In genomic region chr3:49873623-49874022, GRCh38 we compare ENCODE assay signal across 1 cellular context.
TF ChIP-seq lines count a peak whose summit lies in the region.

No MANE protein-coding gene starts in this region.

TF ChIP-seq in HepG2, 621 proteins besides CTCF, POLR2A, EP300 and RAD21 (continued from another document and continues in another):
- TF ChIP-seq, protein P1, sequence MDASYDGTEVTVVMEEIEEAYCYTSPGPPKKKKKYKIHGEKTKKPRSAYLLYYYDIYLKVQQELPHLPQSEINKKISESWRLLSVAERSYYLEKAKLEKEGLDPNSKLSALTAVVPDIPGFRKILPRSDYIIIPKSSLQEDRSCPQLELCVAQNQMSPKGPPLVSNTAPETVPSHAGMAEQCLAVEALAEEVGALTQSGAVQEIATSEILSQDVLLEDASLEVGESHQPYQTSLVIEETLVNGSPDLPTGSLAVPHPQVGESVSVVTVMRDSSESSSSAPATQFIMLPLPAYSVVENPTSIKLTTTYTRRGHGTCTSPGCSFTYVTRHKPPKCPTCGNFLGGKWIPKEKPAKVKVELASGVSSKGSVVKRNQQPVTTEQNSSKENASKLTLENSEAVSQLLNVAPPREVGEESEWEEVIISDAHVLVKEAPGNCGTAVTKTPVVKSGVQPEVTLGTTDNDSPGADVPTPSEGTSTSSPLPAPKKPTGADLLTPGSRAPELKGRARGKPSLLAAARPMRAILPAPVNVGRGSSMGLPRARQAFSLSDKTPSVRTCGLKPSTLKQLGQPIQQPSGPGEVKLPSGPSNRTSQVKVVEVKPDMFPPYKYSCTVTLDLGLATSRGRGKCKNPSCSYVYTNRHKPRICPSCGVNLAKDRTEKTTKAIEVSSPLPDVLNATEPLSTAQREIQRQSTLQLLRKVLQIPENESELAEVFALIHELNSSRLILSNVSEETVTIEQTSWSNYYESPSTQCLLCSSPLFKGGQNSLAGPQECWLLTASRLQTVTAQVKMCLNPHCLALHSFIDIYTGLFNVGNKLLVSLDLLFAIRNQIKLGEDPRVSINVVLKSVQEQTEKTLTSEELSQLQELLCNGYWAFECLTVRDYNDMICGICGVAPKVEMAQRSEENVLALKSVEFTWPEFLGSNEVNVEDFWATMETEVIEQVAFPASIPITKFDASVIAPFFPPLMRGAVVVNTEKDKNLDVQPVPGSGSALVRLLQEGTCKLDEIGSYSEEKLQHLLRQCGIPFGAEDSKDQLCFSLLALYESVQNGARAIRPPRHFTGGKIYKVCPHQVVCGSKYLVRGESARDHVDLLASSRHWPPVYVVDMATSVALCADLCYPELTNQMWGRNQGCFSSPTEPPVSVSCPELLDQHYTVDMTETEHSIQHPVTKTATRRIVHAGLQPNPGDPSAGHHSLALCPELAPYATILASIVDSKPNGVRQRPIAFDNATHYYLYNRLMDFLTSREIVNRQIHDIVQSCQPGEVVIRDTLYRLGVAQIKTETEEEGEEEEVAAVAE (CRISPR knock-in tag; IDR thresholded peaks at IDR 0.05; ENCODE audit: borderline replicate concordance), result 0 out of 2 replicates have a peak, but pooled peaks have one; percentile 27
- TF ChIP-seq NCOA5 (CRISPR knock-in tag; IDR thresholded peaks at IDR 0.05) (no peak), U2AF1 (optimal IDR thresholded peaks at IDR 0.05; ENCODE audit: low read depth, low read length) (no peak), NR2F6 (IDR thresholded peaks at IDR 0.05) (no peak), NR2F6 (CRISPR knock-in tag; IDR thresholded peaks at IDR 0.05) (peak; percentile 58; the same call in 1 of the 2 replicates), ZNF691 (CRISPR knock-in tag; IDR thresholded peaks at IDR 0.05; ENCODE audit: borderline replicate concordance, low read depth) (no peak; the same call in 1 of the 2 replicates), SRSF4 (IDR thresholded peaks at IDR 0.05; ENCODE audit: low read depth, low read length, poor library complexity, severe bottlenecking) (no peak), SSRP1 (CRISPR knock-in tag; IDR thresholded peaks at IDR 0.05) (no peak), CHD4 (IDR thresholded peaks at IDR 0.05; ENCODE audit: borderline replicate concordance, low read length) (no peak), SRF (IDR thresholded peaks at IDR 0.05; ENCODE audit: low read depth, low read length) (no peak), ZNF142 (CRISPR knock-in tag; IDR thresholded peaks at IDR 0.05) (no peak), ZNF318 (CRISPR knock-in tag; IDR thresholded peaks at IDR 0.05) (no peak), ZNF607 (CRISPR knock-in tag; IDR thresholded peaks at IDR 0.05; ENCODE audit: borderline replicate concordance) (no peak), MAFG (CRISPR knock-in tag; IDR thresholded peaks at IDR 0.05) (no peak), KDM1A (CRISPR knock-in tag; IDR thresholded peaks at IDR 0.05) (peak; percentile 33; the same call in 1 of the 2 replicates), RARG (CRISPR knock-in tag; IDR thresholded peaks at IDR 0.05; ENCODE audit: low read depth) (no peak), PBX3 (CRISPR knock-in tag; IDR thresholded peaks at IDR 0.05; ENCODE audit: borderline replicate concordance) (no peak), REXO4 (CRISPR knock-in tag; IDR thresholded peaks at IDR 0.05; ENCODE audit: borderline replicate concordance) (no peak), XBP1 (CRISPR knock-in tag; IDR thresholded peaks at IDR 0.05) (no peak), ZC3H4 (CRISPR knock-in tag; IDR thresholded peaks at IDR 0.05; ENCODE audit: borderline replicate concordance) (no peak), NCOR1 (IDR thresholded peaks at IDR 0.05; ENCODE audit: borderline replicate concordance, low read length) (no peak), SPEN (CRISPR knock-in tag; IDR thresholded peaks at IDR 0.05; ENCODE audit: low read depth) (peak; percentile 82; the same call in 1 of the 2 replicates), ZBTB34 (CRISPR knock-in tag; IDR thresholded peaks at IDR 0.05) (no peak)
- TF ChIP-seq, protein P2, sequence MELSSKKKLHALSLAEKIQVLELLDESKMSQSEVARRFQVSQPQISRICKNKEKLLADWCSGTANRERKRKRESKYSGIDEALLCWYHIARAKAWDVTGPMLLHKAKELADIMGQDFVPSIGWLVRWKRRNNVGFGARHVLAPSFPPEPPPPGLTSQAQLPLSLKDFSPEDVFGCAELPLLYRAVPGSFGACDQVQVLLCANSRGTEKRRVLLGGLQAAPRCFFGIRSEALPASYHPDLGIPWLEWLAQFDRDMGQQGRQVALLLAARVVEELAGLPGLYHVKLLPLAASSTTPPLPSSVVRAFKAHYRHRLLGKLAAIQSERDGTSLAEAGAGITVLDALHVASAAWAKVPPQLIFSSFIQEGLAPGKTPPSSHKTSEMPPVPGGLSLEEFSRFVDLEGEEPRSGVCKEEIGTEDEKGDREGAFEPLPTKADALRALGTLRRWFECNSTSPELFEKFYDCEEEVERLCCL (CRISPR knock-in tag; IDR thresholded peaks at IDR 0.05; ENCODE audit: borderline replicate concordance), result no peak
